26 cellular contexts compared by ENCODE assay signal in genomic region chr18:28068208-28068607, GRCh38.
"Had no signal": no experiment of that assay in that cellular context is flagged by ENCODE, and none has a peak within 500 bp of the region (broad histone marks: within the 10 kb centered on the region; RNA-seq: fewer than 3 reads in every experiment).

No MANE protein-coding gene starts in this region.

- H3K4me1 ChIP-seq: body of pancreas, stomach, thyroid gland, upper lobe of right lung had no signal

- H3K27me3 Mint-ChIP-seq: activated B cell treated with CpG ODN at 0.5 μM for 24 hours; activated CD8-positive, alpha-beta memory T cell treated with anti-CD3 and anti-CD28 coated beads, Interleukin-2, amount 10 ng/mL, durations not matched to agents 7 days and 5 days; activated naive CD8-positive, alpha-beta T cell; naive thymus-derived CD8-positive, alpha-beta T cell; progenitor cell of endocrine pancreas; stimulated activated naive B cell treated with anti-CD40 and anti-IgM and Interleukin-4, amounts not matched to agents 10 μg/mL and 1 μg/mL and 100 μg/mL, for 72 hours had no signal

- H3K27ac Mint-ChIP-seq: activated B cell treated with CpG ODN at 0.5 μM for 24 hours; activated CD8-positive, alpha-beta memory T cell treated with anti-CD3 and anti-CD28 coated beads, Interleukin-2, amount 10 ng/mL, durations not matched to agents 7 days and 5 days; activated CD8-positive, alpha-beta T cell treated with anti-CD3 and anti-CD28 coated beads, Interleukin-2, amount 10 ng/mL, durations not matched to agents 7 days and 5 days; activated naive CD8-positive, alpha-beta T cell; naive thymus-derived CD8-positive, alpha-beta T cell; progenitor cell of endocrine pancreas; stimulated activated naive B cell treated with anti-CD40 and anti-IgM and Interleukin-4, amounts not matched to agents 10 μg/mL and 1 μg/mL and 100 μg/mL, for 72 hours; T-helper 2 cell treated with Interferon-gamma antibody and Interleukin-4, amounts not matched to agents 5 μg/mL and 100 μg/mL, for 36 hours had no signal

- H3K27ac ChIP-seq: body of pancreas, esophagus muscularis mucosa, neutrophil, ovary, stomach, thyroid gland, upper lobe of right lung had no signal

- H3K36me3 Mint-ChIP-seq: activated CD8-positive, alpha-beta memory T cell treated with anti-CD3 and anti-CD28 coated beads, Interleukin-2, amount 10 ng/mL, durations not matched to agents 7 days and 5 days; activated naive CD8-positive, alpha-beta T cell; naive thymus-derived CD8-positive, alpha-beta T cell; stimulated activated naive B cell treated with anti-CD40 and anti-IgM and Interleukin-4, amounts not matched to agents 10 μg/mL and 1 μg/mL and 100 μg/mL, for 72 hours had no signal

- H3K36me3 ChIP-seq: esophagus muscularis mucosa, neutrophil, ovary, stomach, thyroid gland, upper lobe of right lung had no signal

- H3K4me3 Mint-ChIP-seq: activated B cell treated with CpG ODN at 0.5 μM for 24 hours; activated CD8-positive, alpha-beta memory T cell treated with anti-CD3 and anti-CD28 coated beads, Interleukin-2, amount 10 ng/mL, durations not matched to agents 7 days and 5 days; activated CD8-positive, alpha-beta T cell treated with anti-CD3 and anti-CD28 coated beads, Interleukin-2, amount 10 ng/mL, durations not matched to agents 7 days and 5 days; activated naive CD8-positive, alpha-beta T cell; naive thymus-derived CD8-positive, alpha-beta T cell; stimulated activated naive B cell treated with anti-CD40 and anti-IgM and Interleukin-4, amounts not matched to agents 10 μg/mL and 1 μg/mL and 100 μg/mL, for 72 hours; T-helper 2 cell treated with Interferon-gamma antibody and Interleukin-4, amounts not matched to agents 5 μg/mL and 100 μg/mL, for 36 hours had no signal

- H3K4me1 Mint-ChIP-seq: activated B cell treated with CpG ODN at 0.5 μM for 24 hours; activated CD8-positive, alpha-beta memory T cell treated with anti-CD3 and anti-CD28 coated beads, Interleukin-2, amount 10 ng/mL, durations not matched to agents 7 days and 5 days; naive thymus-derived CD8-positive, alpha-beta T cell; stimulated activated naive B cell treated with anti-CD40 and anti-IgM and Interleukin-4, amounts not matched to agents 10 μg/mL and 1 μg/mL and 100 μg/mL, for 72 hours had no signal

- H3K27me3 ChIP-seq: body of pancreas, esophagus muscularis mucosa, neutrophil, ovary, stomach, thyroid gland, upper lobe of right lung had no signal

- DNase-seq: activated B cell treated with CpG ODN at 0.5 μM for 24 hours; activated CD8-positive, alpha-beta memory T cell treated with anti-CD3 and anti-CD28 coated beads, Interleukin-2, amount 10 ng/mL, durations not matched to agents 7 days and 5 days; activated CD8-positive, alpha-beta T cell treated with anti-CD3 and anti-CD28 coated beads, Interleukin-2, amount 10 ng/mL, durations not matched to agents 7 days and 5 days; activated naive CD4-positive, alpha-beta T cell; activated T-cell treated with anti-CD3 and anti-CD28 coated beads, Interleukin-2, amount 50 U/mL, for 48 hours; anterior cingulate cortex; body of pancreas; cortex of kidney; foreskin melanocyte; midbrain; naive thymus-derived CD8-positive, alpha-beta T cell; ovary; retina; stimulated activated CD4-positive, alpha-beta T cell treated with anti-CD3 and anti-CD28 coated beads, Interleukin-15, amount 100 ng/mL, for 24 hours; stimulated activated CD4-positive, alpha-beta T cell treated with anti-CD3 and anti-CD28 coated beads, Interleukin-2, amount 100 ng/mL, for 24 hours; stimulated activated naive B cell treated with anti-CD40 and anti-IgM and Interleukin-4, amounts not matched to agents 10 μg/mL and 1 μg/mL and 100 μg/mL, for 72 hours; stomach; T-helper 1 cell; thyroid gland; upper lobe of right lung had no signal

- H3K9me3 ChIP-seq: body of pancreas, esophagus muscularis mucosa, neutrophil, ovary, stomach, thyroid gland, upper lobe of right lung had no signal

- FAIRE-seq: islet of Langerhans had no signal

- H3K4me3 ChIP-seq: body of pancreas, esophagus muscularis mucosa, ovary, stomach, thyroid gland, upper lobe of right lung had no signal

- ATAC-seq: activated CD8-positive, alpha-beta memory T cell treated with anti-CD3 and anti-CD28 coated beads, Interleukin-2, amount 10 ng/mL, durations not matched to agents 7 days and 5 days; activated CD8-positive, alpha-beta T cell treated with anti-CD3 and anti-CD28 coated beads, Interleukin-2, amount 10 ng/mL, durations not matched to agents 7 days and 5 days; body of pancreas; naive thymus-derived CD8-positive, alpha-beta T cell; stimulated activated naive B cell treated with anti-CD40 and anti-IgM and Interleukin-4, amounts not matched to agents 10 μg/mL and 1 μg/mL and 100 μg/mL, for 72 hours; upper lobe of right lung had no signal
